ENCODE assay signal across 20 cellular contexts in the genomic region with DNA sequence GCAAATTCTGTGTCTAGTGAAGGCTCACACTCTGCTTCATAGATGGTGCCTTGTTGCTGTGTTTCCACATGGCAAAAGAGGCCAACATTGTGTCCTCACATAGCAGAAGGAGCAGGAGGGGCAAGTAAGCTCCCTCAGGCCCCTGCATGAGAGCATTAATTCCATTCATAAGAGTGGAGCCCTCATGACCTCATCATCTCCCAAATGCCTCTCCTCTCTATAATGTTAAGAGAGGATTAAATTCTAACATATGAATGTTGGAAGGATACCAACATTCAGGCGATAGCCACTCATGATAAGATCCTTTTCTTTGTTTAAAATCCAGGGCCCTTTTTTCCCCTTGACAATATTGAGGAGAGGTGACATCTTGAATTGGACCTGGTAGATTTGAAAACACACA.
"Had no signal": no experiment of that assay in that cellular context is flagged by ENCODE, and none has a peak within 500 bp of the region (broad histone marks: within the 10 kb centered on the region; RNA-seq: fewer than 3 reads in every experiment).

No MANE protein-coding gene starts in this region.

- H3K27ac ChIP-seq: epithelial cell of prostate, esophagus muscularis mucosa, gastrocnemius medialis, heart right ventricle, left ventricle myocardium inferior, lower lobe of right lung, ovary, suprapubic skin, thyroid gland had no signal

- H3K9me3 ChIP-seq: esophagus muscularis mucosa, gastrocnemius medialis, heart right ventricle, lower lobe of right lung, ovary, suprapubic skin, thyroid gland had no signal

- DNase-seq: effector memory CD8-positive, alpha-beta T cell; gastrocnemius medialis; heart right ventricle; hypothalamus; islet precursor cell; left cardiac atrium; left ventricle myocardium inferior; lower lobe of right lung; naive thymus-derived CD4-positive, alpha-beta T cell; ovary; right cardiac atrium; small intestine; stimulated activated CD4-positive, alpha-beta T cell treated with anti-CD3 and anti-CD28 coated beads, Interleukin-12 subunit alpha, Interleukin-12 subunit beta, amount 100 ng/mL, for 4 hours; stimulated activated naive CD8-positive, alpha-beta T cell treated with anti-CD3 and anti-CD28 coated beads, Interleukin-15, Interleukin-2, amounts not matched to agents 100 U/mL and 50 U/mL, for 24 hours; thyroid gland had no signal

- H3K27me3 Mint-ChIP-seq: dendritic cell treated with granulocyte-macrophage colony-stimulating factor and Interleukin-4, amounts not matched to agents 40 ng/mL and 50 ng/mL, for 4 days; type B pancreatic cell had no signal

- ATAC-seq: effector memory CD8-positive, alpha-beta T cell; gastrocnemius medialis; heart right ventricle; left cardiac atrium; lower lobe of right lung; naive thymus-derived CD4-positive, alpha-beta T cell; right cardiac atrium; stimulated activated naive CD8-positive, alpha-beta T cell treated with anti-CD3 and anti-CD28 coated beads, Interleukin-15, Interleukin-2, amounts not matched to agents 100 U/mL and 50 U/mL, for 24 hours had no signal

- H3K36me3 Mint-ChIP-seq: type B pancreatic cell had no signal

- H3K27me3 ChIP-seq: esophagus muscularis mucosa, gastrocnemius medialis, heart right ventricle, ovary, suprapubic skin, thyroid gland had no signal

- H3K4me1 ChIP-seq: esophagus muscularis mucosa, gastrocnemius medialis, left ventricle myocardium inferior, lower lobe of right lung, suprapubic skin, thyroid gland had no signal

- H3K9me3 Mint-ChIP-seq: dendritic cell treated with granulocyte-macrophage colony-stimulating factor and Interleukin-4, amounts not matched to agents 40 ng/mL and 50 ng/mL, for 4 days; effector memory CD8-positive, alpha-beta T cell had no signal

- H3K27ac Mint-ChIP-seq: dendritic cell treated with granulocyte-macrophage colony-stimulating factor and Interleukin-4, amounts not matched to agents 40 ng/mL and 50 ng/mL, for 4 days; effector memory CD8-positive, alpha-beta T cell; naive thymus-derived CD4-positive, alpha-beta T cell; type B pancreatic cell had no signal

- H3K4me3 Mint-ChIP-seq: dendritic cell treated with granulocyte-macrophage colony-stimulating factor and Interleukin-4, amounts not matched to agents 40 ng/mL and 50 ng/mL, for 4 days; effector memory CD8-positive, alpha-beta T cell; naive thymus-derived CD4-positive, alpha-beta T cell; type B pancreatic cell had no signal

- H3K4me3 ChIP-seq: esophagus muscularis mucosa, gastrocnemius medialis, heart right ventricle, left ventricle myocardium inferior, lower lobe of right lung, ovary, suprapubic skin, thyroid gland had no signal

- H3K36me3 ChIP-seq: esophagus muscularis mucosa, gastrocnemius medialis, heart right ventricle, left ventricle myocardium inferior, lower lobe of right lung, ovary, suprapubic skin, thyroid gland had no signal

- H3K4me1 Mint-ChIP-seq: naive thymus-derived CD4-positive, alpha-beta T cell had no signal
